ENCODE assay signal across 1 cellular context in genomic region chr19:48965806-48966540, GRCh38.
TF ChIP-seq lines count a peak whose summit lies in the region.

No MANE protein-coding gene starts in this region.

TF ChIP-seq in GM12878, 131 proteins besides CTCF, POLR2A, EP300 and RAD21 (continues in another document):
- peak; percentile 26 for TF ChIP-seq USF1 (IDR thresholded peaks at IDR 0.05; ENCODE audit: borderline replicate concordance, extremely low read length, insufficient read depth, low read depth, low read length)
- peak; percentile 90 for TF ChIP-seq SIX5 (IDR thresholded peaks at IDR 0.05; ENCODE audit: low read depth, low read length, severe bottlenecking)
- TF ChIP-seq BMI1 (IDR thresholded peaks at IDR 0.05; ENCODE audit: borderline replicate concordance) = peak; percentile 51; the same call in 1 of the 2 replicates
- TF ChIP-seq NR2C1 (IDR thresholded peaks at IDR 0.05) = peak; percentile 74
- no peak for TF ChIP-seq NR2C2 (IDR thresholded peaks at IDR 0.05; ENCODE audit: borderline replicate concordance, control insufficient read depth, insufficient read length, low read depth)
- peak; percentile 36 for TF ChIP-seq RAD51 (IDR thresholded peaks at IDR 0.05)
- TF ChIP-seq LARP7 (IDR thresholded peaks at IDR 0.05) = peak; percentile 19; the same call in 1 of the 2 replicates
- TF ChIP-seq CREB1 (IDR thresholded peaks at IDR 0.05; ENCODE audit: low read depth) = peak; percentile 73
- TF ChIP-seq IKZF1 (conservative IDR thresholded peaks at IDR 0.05) = peak; percentile 85
- TF ChIP-seq HSF1 (IDR thresholded peaks at IDR 0.05; ENCODE audit: low read depth, low read length) = no peak
- no peak for TF ChIP-seq TCF12 (IDR thresholded peaks at IDR 0.05; ENCODE audit: low read depth, low read length)
- no peak for TF ChIP-seq BCL3 (IDR thresholded peaks at IDR 0.05; ENCODE audit: borderline replicate concordance, insufficient read depth, low read depth, low read length, poor library complexity, severe bottlenecking)
- peak; percentile 32; the same call in 1 of the 2 replicates for TF ChIP-seq ATF3 (IDR thresholded peaks at IDR 0.05; ENCODE audit: borderline replicate concordance, extremely low read depth, low read depth, low read length)
- no peak for TF ChIP-seq ETV6 (conservative IDR thresholded peaks at IDR 0.05 in 1 of 2, IDR thresholded peaks at IDR 0.05 in 1 of 2; ENCODE audit: borderline replicate concordance in 1 of 2, low read depth in 1 of 2)
- TF ChIP-seq YY1 (IDR thresholded peaks at IDR 0.05; ENCODE audit: low read depth, low read length) = 0 out of 2 replicates have a peak, but pooled peaks have one; percentile 10
- peak; percentile 94 for TF ChIP-seq HCFC1 (IDR thresholded peaks at IDR 0.05; ENCODE audit: low read length)
- TF ChIP-seq CREM (IDR thresholded peaks at IDR 0.05; ENCODE audit: low read depth) = peak; percentile 80
- TF ChIP-seq TARDBP (IDR thresholded peaks at IDR 0.05; ENCODE audit: borderline replicate concordance) = peak; percentile 90
- TF ChIP-seq STAT3 (IDR thresholded peaks at IDR 0.05; ENCODE audit: low read depth, low read length) = no peak
- peak; percentile 30; the same call in 1 of the 2 replicates for TF ChIP-seq NKRF (conservative IDR thresholded peaks at IDR 0.05)
- peak; percentile 40; the same call in 1 of the 3 replicates for TF ChIP-seq POU2F2 (IDR thresholded peaks at IDR 0.05; ENCODE audit: borderline replicate concordance, low read depth, low read length)
- TF ChIP-seq POLR2AphosphoS2 (IDR thresholded peaks at IDR 0.05; ENCODE audit: low read depth, low read length) = peak; percentile 48; the same call in 1 of the 2 replicates
- no peak for TF ChIP-seq PRDM15 (CRISPR knock-in tag; IDR thresholded peaks at IDR 0.05)
- no peak for TF ChIP-seq SRF (IDR thresholded peaks at IDR 0.05; ENCODE audit: low read depth in 2 of 2, low read length in 2 of 2)
- peak; percentile 31 for TF ChIP-seq SIN3A (IDR thresholded peaks at IDR 0.05; ENCODE audit: low read depth, low read length)
- peak; percentile 17 for TF ChIP-seq SKIL (IDR thresholded peaks at IDR 0.05; ENCODE audit: low read depth, poor library complexity, severe bottlenecking)
- TF ChIP-seq ZNF687 (IDR thresholded peaks at IDR 0.05) = peak; percentile 7
- TF ChIP-seq ZSCAN29 (IDR thresholded peaks at IDR 0.05) = no peak
- 0 out of 2 replicates have a peak, but pooled peaks have one; percentile 2 for TF ChIP-seq RELB (IDR thresholded peaks at IDR 0.05; ENCODE audit: low read depth)
- TF ChIP-seq ZNF384 (IDR thresholded peaks at IDR 0.05; ENCODE audit: borderline replicate concordance, low read depth, low read length) = no peak
- 0 out of 2 replicates have a peak, but pooled peaks have one; percentile 26 for TF ChIP-seq RUNX3 (IDR thresholded peaks at IDR 0.05; ENCODE audit: low read length)
- 0 out of 2 replicates have a peak, but pooled peaks have one; percentile 13 for TF ChIP-seq MYB (IDR thresholded peaks at IDR 0.05; ENCODE audit: borderline replicate concordance, low read depth, low read length)
- TF ChIP-seq MLLT1 (IDR thresholded peaks at IDR 0.05) = peak; percentile 47; the same call in 1 of the 2 replicates
- TF ChIP-seq BACH1 (IDR thresholded peaks at IDR 0.05; ENCODE audit: borderline replicate concordance) = peak; percentile 45; the same call in 1 of the 2 replicates
- peak; percentile 68 for TF ChIP-seq NR2F1 (conservative IDR thresholded peaks at IDR 0.05)
- TF ChIP-seq EGR1 (IDR thresholded peaks at IDR 0.05; ENCODE audit: borderline replicate concordance in 1 of 2, low read depth in 2 of 2, low read length in 2 of 2) = peak in 1 of 2 experiments; percentile 31; a peak in 1 of 3 replicates
